In genomic region chr6:84618046-84618752, GRCh38 we compare ENCODE assay signal across 15 cellular contexts.
DNase-seq lines count a peak whose midpoint lies in the region; ATAC-seq and TF ChIP-seq lines count a peak whose summit lies in the region.
"Had no signal": no experiment of that assay in that cellular context is flagged by ENCODE, and none has a peak within 500 bp of the region (broad histone marks: within the 10 kb centered on the region; RNA-seq: fewer than 3 reads in every experiment).

No MANE protein-coding gene starts in this region.

- CTCF ChIA-PET in RWPE1 (lab: Yijun Ruan, JAX) = no interaction called here

- ATAC-seq in HG02610 (IDR thresholded peaks at IDR 0.05; ENCODE audit: unreplicated experiment) = no peak
- ATAC-seq: gastrocnemius medialis; stimulated activated naive CD8-positive, alpha-beta T cell treated with anti-CD3 and anti-CD28 coated beads, Interleukin-15, Interleukin-2, amounts not matched to agents 100 U/mL and 50 U/mL, for 24 hours had no signal

- H3K27ac ChIP-seq in RWPE1 (no peak overlapping the region), substantia nigra (ENCODE audit: low read depth, low read length, poor library complexity, severe bottlenecking) (no peak overlapping the region)
- H3K27ac ChIP-seq: gastrocnemius medialis had no signal

- peak; percentile 84 for DNase-seq in Daoy (ENCODE audit: low read depth)
- peak; percentile 52 for DNase-seq in RWPE1 (ENCODE audit: low spot score)
- DNase-seq in fibroblast of mammary gland (ENCODE audit: low read depth) = peak; percentile 95
- peak; percentile 72 for DNase-seq in non-pigmented ciliary epithelial cell (ENCODE audit: low read depth)
- no peak for DNase-seq in substantia nigra (lab: John Stamatoyannopoulos, UW)
- no peak for DNase-seq in NCI-H82 treated with DMSO at 0.1 percent for 48 hours (lab: John Stamatoyannopoulos, UW; ENCODE audit: unreplicated experiment)
- no peak for DNase-seq in RPMI8226
- DNase-seq: activated CD4-positive, alpha-beta T cell treated with anti-CD3 and anti-CD28 coated beads, Interleukin-2, amount 50 U/mL, for 48 hours; activated naive CD8-positive, alpha-beta T cell treated with anti-CD3 and anti-CD28 coated beads, Interleukin-2, amount 10 ng/mL, durations not matched to agents 7 days and 5 days; CD8-positive, alpha-beta memory T cell; gastrocnemius medialis; Karpas-422; NCI-H446; stimulated activated naive CD8-positive, alpha-beta T cell treated with anti-CD3 and anti-CD28 coated beads, Interleukin-15, Interleukin-2, amounts not matched to agents 100 U/mL and 50 U/mL, for 24 hours had no signal

- no peak overlapping the region for H3K4me3 ChIP-seq in fibroblast of mammary gland (ENCODE audit: control insufficient read depth, low read depth, low read length)
- H3K4me3 ChIP-seq: gastrocnemius medialis had no signal

- TF ChIP-seq CTCF in RWPE1 (conservative IDR thresholded peaks at IDR 0.05; ENCODE audit: low read depth) (no peak), fibroblast of mammary gland (conservative IDR thresholded peaks at IDR 0.05; ENCODE audit: control insufficient read depth, insufficient read depth, low read depth, low read length) (no peak)

- POLR2A ChIA-PET in RWPE1 (lab: Yijun Ruan, JAX; ENCODE audit: low non-redundant PET) = no interaction called here

Comparison
In these comparisons a context has a peak if more than half of its experiments do, and no peak if none do; other contexts are left out.
1. DNase-seq: peak in Daoy (single experiment), RWPE1 (single experiment), fibroblast of mammary gland (single experiment) and non-pigmented ciliary epithelial cell (single experiment); none in substantia nigra (0 of 49), NCI-H82 treated with DMSO at 0.1 percent for 48 hours (single experiment) and RPMI8226 (single experiment).